1 cellular context compared by ENCODE assay signal in the genomic region with DNA sequence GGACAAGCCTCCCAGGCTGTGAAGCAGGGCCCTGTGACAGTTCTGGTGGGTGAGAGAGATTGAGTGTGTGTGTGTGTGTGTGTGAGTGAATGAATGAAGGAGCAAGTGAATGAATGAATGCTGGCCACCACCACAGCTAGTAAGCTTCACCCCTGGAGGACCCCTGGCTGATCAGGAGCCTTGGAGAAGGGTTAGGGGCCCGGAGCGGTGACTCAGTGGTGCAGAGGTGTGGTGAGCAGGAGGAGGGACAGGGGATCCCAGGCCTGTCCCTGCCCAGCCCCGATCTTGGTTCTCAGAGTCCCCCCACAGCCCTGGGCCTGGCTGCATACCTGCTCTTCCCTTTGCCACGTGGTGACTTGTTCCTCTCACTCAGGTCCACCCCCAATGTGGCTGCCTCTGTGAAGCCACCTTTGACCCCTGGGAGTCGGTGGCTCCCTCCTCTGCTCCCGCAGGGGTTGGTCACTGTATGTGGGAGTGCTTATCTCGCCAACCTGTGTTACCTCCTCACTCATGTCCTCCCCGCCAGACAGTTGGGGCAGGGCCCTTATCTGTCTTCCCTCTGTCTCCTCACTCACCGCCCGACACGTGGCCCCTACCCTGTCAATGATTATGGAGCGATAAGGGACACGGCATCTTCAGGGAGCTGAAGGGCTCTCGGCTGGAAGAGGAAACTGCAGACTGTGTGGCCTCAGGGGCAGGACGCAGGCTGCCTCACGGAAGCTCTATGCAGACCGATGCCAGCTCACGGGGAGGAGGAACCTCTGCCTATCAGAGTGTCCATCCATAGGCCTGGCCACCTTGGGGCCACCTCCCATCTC.
TF ChIP-seq lines count a peak whose summit lies in the region.

No MANE protein-coding gene starts in this region.

TF ChIP-seq in HepG2, 621 proteins besides CTCF, POLR2A, EP300 and RAD21 (continued from another document and continues in another):
- TF ChIP-seq, protein P1, sequence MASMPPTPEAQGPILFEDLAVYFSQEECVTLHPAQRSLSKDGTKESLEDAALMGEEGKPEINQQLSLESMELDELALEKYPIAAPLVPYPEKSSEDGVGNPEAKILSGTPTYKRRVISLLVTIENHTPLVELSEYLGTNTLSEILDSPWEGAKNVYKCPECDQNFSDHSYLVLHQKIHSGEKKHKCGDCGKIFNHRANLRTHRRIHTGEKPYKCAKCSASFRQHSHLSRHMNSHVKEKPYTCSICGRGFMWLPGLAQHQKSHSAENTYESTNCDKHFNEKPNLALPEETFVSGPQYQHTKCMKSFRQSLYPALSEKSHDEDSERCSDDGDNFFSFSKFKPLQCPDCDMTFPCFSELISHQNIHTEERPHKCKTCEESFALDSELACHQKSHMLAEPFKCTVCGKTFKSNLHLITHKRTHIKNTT (CRISPR knock-in tag; IDR thresholded peaks at IDR 0.05): no peak
- TF ChIP-seq, protein P2, sequence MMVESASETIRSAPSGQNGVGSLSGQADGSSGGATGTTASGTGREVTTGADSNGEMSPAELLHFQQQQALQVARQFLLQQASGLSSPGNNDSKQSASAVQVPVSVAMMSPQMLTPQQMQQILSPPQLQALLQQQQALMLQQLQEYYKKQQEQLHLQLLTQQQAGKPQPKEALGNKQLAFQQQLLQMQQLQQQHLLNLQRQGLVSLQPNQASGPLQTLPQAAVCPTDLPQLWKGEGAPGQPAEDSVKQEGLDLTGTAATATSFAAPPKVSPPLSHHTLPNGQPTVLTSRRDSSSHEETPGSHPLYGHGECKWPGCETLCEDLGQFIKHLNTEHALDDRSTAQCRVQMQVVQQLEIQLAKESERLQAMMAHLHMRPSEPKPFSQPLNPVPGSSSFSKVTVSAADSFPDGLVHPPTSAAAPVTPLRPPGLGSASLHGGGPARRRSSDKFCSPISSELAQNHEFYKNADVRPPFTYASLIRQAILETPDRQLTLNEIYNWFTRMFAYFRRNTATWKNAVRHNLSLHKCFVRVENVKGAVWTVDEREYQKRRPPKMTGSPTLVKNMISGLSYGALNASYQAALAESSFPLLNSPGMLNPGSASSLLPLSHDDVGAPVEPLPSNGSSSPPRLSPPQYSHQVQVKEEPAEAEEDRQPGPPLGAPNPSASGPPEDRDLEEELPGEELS (CRISPR knock-in tag; IDR thresholded peaks at IDR 0.05): peak; percentile 23; the same call in 1 of the 2 replicates
- TF ChIP-seq, protein P3, sequence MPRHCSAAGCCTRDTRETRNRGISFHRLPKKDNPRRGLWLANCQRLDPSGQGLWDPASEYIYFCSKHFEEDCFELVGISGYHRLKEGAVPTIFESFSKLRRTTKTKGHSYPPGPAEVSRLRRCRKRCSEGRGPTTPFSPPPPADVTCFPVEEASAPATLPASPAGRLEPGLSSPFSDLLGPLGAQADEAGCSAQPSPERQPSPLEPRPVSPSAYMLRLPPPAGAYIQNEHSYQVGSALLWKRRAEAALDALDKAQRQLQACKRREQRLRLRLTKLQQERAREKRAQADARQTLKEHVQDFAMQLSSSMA (CRISPR knock-in tag; IDR thresholded peaks at IDR 0.05): no peak
- no peak for TF ChIP-seq U2AF2 (IDR thresholded peaks at IDR 0.05; ENCODE audit: low read depth, low read length)
- TF ChIP-seq, protein P4, sequence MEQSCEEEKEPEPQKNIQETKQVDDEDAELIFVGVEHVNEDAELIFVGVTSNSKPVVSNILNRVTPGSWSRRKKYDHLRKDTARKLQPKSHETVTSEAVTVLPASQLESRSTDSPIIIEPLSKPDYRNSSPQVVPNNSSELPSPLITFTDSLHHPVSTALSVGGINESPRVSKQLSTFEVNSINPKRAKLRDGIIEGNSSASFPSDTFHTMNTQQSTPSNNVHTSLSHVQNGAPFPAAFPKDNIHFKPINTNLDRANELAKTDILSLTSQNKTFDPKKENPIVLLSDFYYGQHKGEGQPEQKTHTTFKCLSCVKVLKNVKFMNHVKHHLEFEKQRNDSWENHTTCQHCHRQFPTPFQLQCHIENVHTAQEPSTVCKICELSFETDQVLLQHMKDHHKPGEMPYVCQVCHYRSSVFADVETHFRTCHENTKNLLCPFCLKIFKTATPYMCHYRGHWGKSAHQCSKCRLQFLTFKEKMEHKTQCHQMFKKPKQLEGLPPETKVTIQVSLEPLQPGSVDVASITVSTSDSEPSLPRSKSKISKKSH (CRISPR knock-in tag; IDR thresholded peaks at IDR 0.05; ENCODE audit: borderline replicate concordance): no peak
- peak; percentile 38 for TF ChIP-seq ZNF883 (CRISPR knock-in tag; IDR thresholded peaks at IDR 0.05; ENCODE audit: not compliant biosample characterization)
- no peak for TF ChIP-seq SIX1 (CRISPR knock-in tag; IDR thresholded peaks at IDR 0.05; ENCODE audit: borderline replicate concordance)
- no peak for TF ChIP-seq GZF1 (CRISPR knock-in tag; IDR thresholded peaks at IDR 0.05)
- no peak for TF ChIP-seq ASH2L (IDR thresholded peaks at IDR 0.05; ENCODE audit: insufficient read length, low read depth, low read length)
- no peak for TF ChIP-seq ZNF484 (CRISPR knock-in tag; IDR thresholded peaks at IDR 0.05; ENCODE audit: borderline replicate concordance, low read depth)
- TF ChIP-seq U2AF1 (optimal IDR thresholded peaks at IDR 0.05; ENCODE audit: low read depth, low read length): no peak
- no peak for TF ChIP-seq MBNL3 (CRISPR knock-in tag; conservative IDR thresholded peaks at IDR 0.05)
- TF ChIP-seq JUN (CRISPR knock-in tag; IDR thresholded peaks at IDR 0.05): no peak
- TF ChIP-seq HNRNPK (IDR thresholded peaks at IDR 0.05; ENCODE audit: low read depth, low read length, poor library complexity, severe bottlenecking): no peak
- TF ChIP-seq, protein P5, sequence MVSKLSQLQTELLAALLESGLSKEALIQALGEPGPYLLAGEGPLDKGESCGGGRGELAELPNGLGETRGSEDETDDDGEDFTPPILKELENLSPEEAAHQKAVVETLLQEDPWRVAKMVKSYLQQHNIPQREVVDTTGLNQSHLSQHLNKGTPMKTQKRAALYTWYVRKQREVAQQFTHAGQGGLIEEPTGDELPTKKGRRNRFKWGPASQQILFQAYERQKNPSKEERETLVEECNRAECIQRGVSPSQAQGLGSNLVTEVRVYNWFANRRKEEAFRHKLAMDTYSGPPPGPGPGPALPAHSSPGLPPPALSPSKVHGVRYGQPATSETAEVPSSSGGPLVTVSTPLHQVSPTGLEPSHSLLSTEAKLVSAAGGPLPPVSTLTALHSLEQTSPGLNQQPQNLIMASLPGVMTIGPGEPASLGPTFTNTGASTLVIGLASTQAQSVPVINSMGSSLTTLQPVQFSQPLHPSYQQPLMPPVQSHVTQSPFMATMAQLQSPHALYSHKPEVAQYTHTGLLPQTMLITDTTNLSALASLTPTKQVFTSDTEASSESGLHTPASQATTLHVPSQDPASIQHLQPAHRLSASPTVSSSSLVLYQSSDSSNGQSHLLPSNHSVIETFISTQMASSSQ (IDR thresholded peaks at IDR 0.05; ENCODE audit: low read depth): no peak; the same call in 1 of the 2 replicates
- TF ChIP-seq, protein P5 (CRISPR knock-in tag; IDR thresholded peaks at IDR 0.05; ENCODE audit: borderline replicate concordance): no peak; the same call in 1 of the 2 replicates
- TF ChIP-seq ZBTB20 (CRISPR knock-in tag; IDR thresholded peaks at IDR 0.05; ENCODE audit: borderline replicate concordance, low read depth): no peak
- no peak for TF ChIP-seq ZNF33A (CRISPR knock-in tag; IDR thresholded peaks at IDR 0.05; ENCODE audit: borderline replicate concordance)
- TF ChIP-seq ZNF549 (CRISPR knock-in tag; IDR thresholded peaks at IDR 0.05): no peak
- no peak for TF ChIP-seq CENPT (CRISPR knock-in tag; IDR thresholded peaks at IDR 0.05; ENCODE audit: low read depth)
- no peak for TF ChIP-seq THYN1 (CRISPR knock-in tag; IDR thresholded peaks at IDR 0.05; ENCODE audit: borderline replicate concordance, low read depth)
- no peak for TF ChIP-seq PPARG (CRISPR knock-in tag; conservative IDR thresholded peaks at IDR 0.05)
- no peak for TF ChIP-seq ZMYM4 (CRISPR knock-in tag; IDR thresholded peaks at IDR 0.05)
- TF ChIP-seq, protein P6, sequence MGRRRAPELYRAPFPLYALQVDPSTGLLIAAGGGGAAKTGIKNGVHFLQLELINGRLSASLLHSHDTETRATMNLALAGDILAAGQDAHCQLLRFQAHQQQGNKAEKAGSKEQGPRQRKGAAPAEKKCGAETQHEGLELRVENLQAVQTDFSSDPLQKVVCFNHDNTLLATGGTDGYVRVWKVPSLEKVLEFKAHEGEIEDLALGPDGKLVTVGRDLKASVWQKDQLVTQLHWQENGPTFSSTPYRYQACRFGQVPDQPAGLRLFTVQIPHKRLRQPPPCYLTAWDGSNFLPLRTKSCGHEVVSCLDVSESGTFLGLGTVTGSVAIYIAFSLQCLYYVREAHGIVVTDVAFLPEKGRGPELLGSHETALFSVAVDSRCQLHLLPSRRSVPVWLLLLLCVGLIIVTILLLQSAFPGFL (CRISPR knock-in tag; IDR thresholded peaks at IDR 0.05): no peak
- peak; percentile 69; the same call in 1 of the 2 replicates for TF ChIP-seq ZNF547 (CRISPR knock-in tag; IDR thresholded peaks at IDR 0.05)
- TF ChIP-seq ZNF10 (CRISPR knock-in tag; IDR thresholded peaks at IDR 0.05; ENCODE audit: borderline replicate concordance, low read depth): no peak
- TF ChIP-seq MXD4 (CRISPR knock-in tag; IDR thresholded peaks at IDR 0.05): peak; percentile 59; the same call in 1 of the 2 replicates
- no peak for TF ChIP-seq ZNF670 (CRISPR knock-in tag; IDR thresholded peaks at IDR 0.05; ENCODE audit: borderline replicate concordance)
- no peak for TF ChIP-seq NCOA2 (CRISPR knock-in tag; IDR thresholded peaks at IDR 0.05)
- TF ChIP-seq, protein P7, sequence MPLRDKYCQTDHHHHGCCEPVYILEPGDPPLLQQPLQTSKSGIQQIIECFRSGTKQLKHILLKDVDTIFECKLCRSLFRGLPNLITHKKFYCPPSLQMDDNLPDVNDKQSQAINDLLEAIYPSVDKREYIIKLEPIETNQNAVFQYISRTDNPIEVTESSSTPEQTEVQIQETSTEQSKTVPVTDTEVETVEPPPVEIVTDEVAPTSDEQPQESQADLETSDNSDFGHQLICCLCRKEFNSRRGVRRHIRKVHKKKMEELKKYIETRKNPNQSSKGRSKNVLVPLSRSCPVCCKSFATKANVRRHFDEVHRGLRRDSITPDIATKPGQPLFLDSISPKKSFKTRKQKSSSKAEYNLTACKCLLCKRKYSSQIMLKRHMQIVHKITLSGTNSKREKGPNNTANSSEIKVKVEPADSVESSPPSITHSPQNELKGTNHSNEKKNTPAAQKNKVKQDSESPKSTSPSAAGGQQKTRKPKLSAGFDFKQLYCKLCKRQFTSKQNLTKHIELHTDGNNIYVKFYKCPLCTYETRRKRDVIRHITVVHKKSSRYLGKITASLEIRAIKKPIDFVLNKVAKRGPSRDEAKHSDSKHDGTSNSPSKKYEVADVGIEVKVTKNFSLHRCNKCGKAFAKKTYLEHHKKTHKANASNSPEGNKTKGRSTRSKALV (CRISPR knock-in tag; IDR thresholded peaks at IDR 0.05): no peak
- TF ChIP-seq ZNF264 (CRISPR knock-in tag; IDR thresholded peaks at IDR 0.05): 0 out of 2 replicates have a peak, but pooled peaks have one; percentile 0
- no peak for TF ChIP-seq ZNF557 (CRISPR knock-in tag; IDR thresholded peaks at IDR 0.05)
- TF ChIP-seq ZNF777 (CRISPR knock-in tag; IDR thresholded peaks at IDR 0.05): no peak
- TF ChIP-seq ZNF207 (IDR thresholded peaks at IDR 0.05; ENCODE audit: borderline replicate concordance): no peak
- no peak for TF ChIP-seq POLR2AphosphoS2 (IDR thresholded peaks at IDR 0.05; ENCODE audit: low read depth, low read length)
- 0 out of 2 replicates have a peak, but pooled peaks have one; percentile 50 for TF ChIP-seq CCDC6 (CRISPR knock-in tag; IDR thresholded peaks at IDR 0.05)
- no peak for TF ChIP-seq NFATC3 (CRISPR knock-in tag; IDR thresholded peaks at IDR 0.05)
- TF ChIP-seq, protein P8, sequence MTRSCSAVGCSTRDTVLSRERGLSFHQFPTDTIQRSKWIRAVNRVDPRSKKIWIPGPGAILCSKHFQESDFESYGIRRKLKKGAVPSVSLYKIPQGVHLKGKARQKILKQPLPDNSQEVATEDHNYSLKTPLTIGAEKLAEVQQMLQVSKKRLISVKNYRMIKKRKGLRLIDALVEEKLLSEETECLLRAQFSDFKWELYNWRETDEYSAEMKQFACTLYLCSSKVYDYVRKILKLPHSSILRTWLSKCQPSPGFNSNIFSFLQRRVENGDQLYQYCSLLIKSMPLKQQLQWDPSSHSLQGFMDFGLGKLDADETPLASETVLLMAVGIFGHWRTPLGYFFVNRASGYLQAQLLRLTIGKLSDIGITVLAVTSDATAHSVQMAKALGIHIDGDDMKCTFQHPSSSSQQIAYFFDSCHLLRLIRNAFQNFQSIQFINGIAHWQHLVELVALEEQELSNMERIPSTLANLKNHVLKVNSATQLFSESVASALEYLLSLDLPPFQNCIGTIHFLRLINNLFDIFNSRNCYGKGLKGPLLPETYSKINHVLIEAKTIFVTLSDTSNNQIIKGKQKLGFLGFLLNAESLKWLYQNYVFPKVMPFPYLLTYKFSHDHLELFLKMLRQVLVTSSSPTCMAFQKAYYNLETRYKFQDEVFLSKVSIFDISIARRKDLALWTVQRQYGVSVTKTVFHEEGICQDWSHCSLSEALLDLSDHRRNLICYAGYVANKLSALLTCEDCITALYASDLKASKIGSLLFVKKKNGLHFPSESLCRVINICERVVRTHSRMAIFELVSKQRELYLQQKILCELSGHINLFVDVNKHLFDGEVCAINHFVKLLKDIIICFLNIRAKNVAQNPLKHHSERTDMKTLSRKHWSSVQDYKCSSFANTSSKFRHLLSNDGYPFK (CRISPR knock-in tag; IDR thresholded peaks at IDR 0.05; ENCODE audit: borderline replicate concordance): no peak
- TF ChIP-seq, protein P9, sequence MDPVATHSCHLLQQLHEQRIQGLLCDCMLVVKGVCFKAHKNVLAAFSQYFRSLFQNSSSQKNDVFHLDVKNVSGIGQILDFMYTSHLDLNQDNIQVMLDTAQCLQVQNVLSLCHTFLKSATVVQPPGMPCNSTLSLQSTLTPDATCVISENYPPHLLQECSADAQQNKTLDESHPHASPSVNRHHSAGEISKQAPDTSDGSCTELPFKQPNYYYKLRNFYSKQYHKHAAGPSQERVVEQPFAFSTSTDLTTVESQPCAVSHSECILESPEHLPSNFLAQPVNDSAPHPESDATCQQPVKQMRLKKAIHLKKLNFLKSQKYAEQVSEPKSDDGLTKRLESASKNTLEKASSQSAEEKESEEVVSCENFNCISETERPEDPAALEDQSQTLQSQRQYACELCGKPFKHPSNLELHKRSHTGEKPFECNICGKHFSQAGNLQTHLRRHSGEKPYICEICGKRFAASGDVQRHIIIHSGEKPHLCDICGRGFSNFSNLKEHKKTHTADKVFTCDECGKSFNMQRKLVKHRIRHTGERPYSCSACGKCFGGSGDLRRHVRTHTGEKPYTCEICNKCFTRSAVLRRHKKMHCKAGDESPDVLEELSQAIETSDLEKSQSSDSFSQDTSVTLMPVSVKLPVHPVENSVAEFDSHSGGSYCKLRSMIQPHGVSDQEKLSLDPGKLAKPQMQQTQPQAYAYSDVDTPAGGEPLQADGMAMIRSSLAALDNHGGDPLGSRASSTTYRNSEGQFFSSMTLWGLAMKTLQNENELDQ (CRISPR knock-in tag; IDR thresholded peaks at IDR 0.05; ENCODE audit: borderline replicate concordance): no peak
- TF ChIP-seq SRSF4 (IDR thresholded peaks at IDR 0.05; ENCODE audit: low read depth, low read length, poor library complexity, severe bottlenecking): no peak
- no peak for TF ChIP-seq ZFP36L2 (CRISPR knock-in tag; IDR thresholded peaks at IDR 0.05)
